ENCODE assay signal across 8 cellular contexts in genomic region chr9:85940275-85940831, GRCh38. TPM values are rescaled to one million over a fixed set of nuclear protein-coding genes. Genes with fewer than 3 reads are reported as not detected.
A peak's percentile ranks its signal among the peaks of the same experiment; 100 is the strongest.
DNase-seq lines count a peak whose midpoint lies in the region; ATAC-seq lines count a peak whose summit lies in the region.

No MANE protein-coding gene starts in this region.

- H3K36me3 ChIP-seq in stomach smooth muscle (ENCODE audit: control insufficient read depth in 2 of 2, insufficient read depth in 2 of 2, low read length in 2 of 2), result no peaks in the 10 kb centered on the region

- H3K4me3 ChIP-seq in right cardiac atrium (ENCODE audit: low read length) (peak overlapping the region; percentile 55), stomach smooth muscle (ENCODE audit: low read length in 2 of 2) (peak overlapping the region; percentile 70 to 87)

- H3K9ac ChIP-seq in stomach smooth muscle (ENCODE audit: low read length in 2 of 2), result peak overlapping the region; percentile 48 to 69

- 24% methylated on average over 13 of the region's 13 CpGs for WGBS in right cardiac atrium

- intact Hi-C loops in right cardiac atrium (cut with DNase I), result no loop called here

- H3K27ac ChIP-seq in right cardiac atrium (ENCODE audit: low read length) (peak overlapping the region; percentile 80), stomach smooth muscle (ENCODE audit: low read length) (peak overlapping the region; percentile 80)

- DNase-seq in NCI-H2227 (lab: John Stamatoyannopoulos, UW; ENCODE audit: unreplicated experiment) (peak; percentile 38), NCI-H2227 treated with DMSO at 0.1 percent for 48 hours (lab: John Stamatoyannopoulos, UW) (no peak), SW480 (ENCODE audit: low spot score) (peak; percentile 3), right cardiac atrium (no peak), NCI-H1105 (lab: John Stamatoyannopoulos, UW) (no peak), NCI-H748 treated with DMSO at 0.1 percent for 48 hours (lab: John Stamatoyannopoulos, UW) (no peak)

- ATAC-seq in right cardiac atrium (no peak), esophagus mucosa (no peak)

- H3K9me3 ChIP-seq in right cardiac atrium (ENCODE audit: control insufficient read depth, low read length) (no peaks in the 10 kb centered on the region), stomach smooth muscle (ENCODE audit: control insufficient read depth in 2 of 2, low read length in 2 of 2) (no peaks in the 10 kb centered on the region)

- H3K4me1 ChIP-seq in right cardiac atrium (ENCODE audit: control insufficient read depth, insufficient read depth, low read length), result no peaks in the 10 kb centered on the region
- peaks cover 11% of the 10 kb centered on the region for H3K4me1 ChIP-seq in stomach smooth muscle (ENCODE audit: control insufficient read depth, insufficient read depth, low read length)

- H3K27me3 ChIP-seq in right cardiac atrium (ENCODE audit: control insufficient read depth, insufficient read depth) (no peaks in the 10 kb centered on the region), stomach smooth muscle (ENCODE audit: control insufficient read depth in 1 of 2, insufficient read depth in 2 of 2, low read length in 2 of 2) (no peaks in the 10 kb centered on the region)

RNA-seq across cellular contexts. Expression of gene NAA35, which starts 0.6 kb away (rescaled TPM):
- total RNA-seq in right cardiac atrium (10 to 100 TPM; 16.5 to 17.7 (median 17.3) TPM), esophagus mucosa (17.3 TPM)
- 7.9 TPM for polyA plus RNA-seq in right cardiac atrium

Comparison
In these comparisons a context has a peak if more than half of its experiments do, and no peak if none do; other contexts are left out.
1. DNase-seq: peak in NCI-H2227 (single experiment) and SW480 (single experiment); none in NCI-H2227 treated with DMSO at 0.1 percent for 48 hours (single experiment), right cardiac atrium (0 of 3), NCI-H1105 (single experiment) and NCI-H748 treated with DMSO at 0.1 percent for 48 hours (single experiment).